In genomic region chr2:28507806-28508764, GRCh38 we compare ENCODE assay signal across 8 cellular contexts. TPM values are rescaled to one million over a fixed set of nuclear protein-coding genes. Genes with fewer than 3 reads are reported as not detected.
DNase-seq lines count a peak whose midpoint lies in the region; ATAC-seq and TF ChIP-seq lines count a peak whose summit lies in the region.

No MANE protein-coding gene starts in this region.

- peaks cover 7% of the 10 kb centered on the region for H3K27me3 ChIP-seq in CD4-positive, CD25-positive, alpha-beta regulatory T cell (ENCODE audit: control insufficient read depth, insufficient read depth, low read length)
- peaks cover 47% of the 10 kb centered on the region for H3K27me3 ChIP-seq in IMR-90 (ENCODE audit: control insufficient read depth, insufficient read depth, low read length)
- no peaks in the 10 kb centered on the region for H3K27me3 ChIP-seq in left lung
- H3K27me3 ChIP-seq in adrenal gland, result no peaks in the 10 kb centered on the region

- no peak overlapping the region for H2AFZ ChIP-seq in IMR-90 (replicated peaks; ENCODE audit: low read length, poor library complexity)

- no peak overlapping the region for H4K8ac ChIP-seq in IMR-90 (ENCODE audit: low read depth in 2 of 2, low read length in 2 of 2)

- no peak for TF ChIP-seq CTCF in IMR-90 (conservative IDR thresholded peaks at IDR 0.05; ENCODE audit: low read depth, low read length)
- no peak for TF ChIP-seq CTCF in left lung (IDR thresholded peaks at IDR 0.05)
- no peak for TF ChIP-seq CTCF in adrenal gland (IDR thresholded peaks at IDR 0.05)

- no peak overlapping the region for H3K4ac ChIP-seq in IMR-90 (ENCODE audit: low read depth, low read length)

- no peak overlapping the region for H3K4me3 Mint-ChIP-seq in CD4-positive, CD25-positive, alpha-beta regulatory T cell

- H2BK20ac ChIP-seq in IMR-90 (ENCODE audit: low read depth, low read length), result no peak overlapping the region

- peaks cover 6% of the 10 kb centered on the region for H3K4me1 ChIP-seq in CD4-positive, CD25-positive, alpha-beta regulatory T cell (ENCODE audit: control insufficient read depth, insufficient read depth, low read length, poor library complexity, severe bottlenecking)
- H3K4me1 ChIP-seq in IMR-90 (ENCODE audit: control insufficient read depth, insufficient read depth, low read length) (no peaks in the 10 kb centered on the region), left lung (no peaks in the 10 kb centered on the region), adrenal gland (replicated peaks in 1 of 2) (peaks cover 0 to 5% of the 10 kb centered on the region in 2 donors)

- peaks cover 9 to 13% of the 10 kb centered on the region in 2 experiments for H3K9me3 ChIP-seq in CD4-positive, CD25-positive, alpha-beta regulatory T cell (ENCODE audit: control insufficient read depth in 2 of 2, low read length in 2 of 2)
- H3K9me3 ChIP-seq in IMR-90 (ENCODE audit: control insufficient read depth, insufficient read depth, low read length) (peaks cover 3% of the 10 kb centered on the region; the same call in 1 of the 2 replicates), left lung (peaks cover 0 to 7% of the 10 kb centered on the region in 2 donors), adrenal gland (replicated peaks in 1 of 3) (no peaks in the 10 kb centered on the region)

- no peak overlapping the region for H3K23ac ChIP-seq in IMR-90 (ENCODE audit: low read depth, low read length)

- H3K27ac ChIP-seq in CD4-positive, CD25-positive, alpha-beta regulatory T cell (ENCODE audit: insufficient read depth, low read length, poor library complexity, severe bottlenecking), result no peak overlapping the region
- H3K27ac ChIP-seq in IMR-90 (ENCODE audit: insufficient read depth, low read length) (no peak overlapping the region), left lung (no peak overlapping the region), adrenal gland (no peak overlapping the region)

- no peaks in the 10 kb centered on the region for H3K79me1 ChIP-seq in IMR-90 (ENCODE audit: low read depth in 1 of 2, low read length in 2 of 2)

- TF ChIP-seq RAD21 in IMR-90 (IDR thresholded peaks at IDR 0.05; ENCODE audit: low read length), result no peak

- H3K36me3 ChIP-seq in CD4-positive, CD25-positive, alpha-beta regulatory T cell (ENCODE audit: control insufficient read depth, insufficient read depth, low read length), result no peaks in the 10 kb centered on the region
- H3K36me3 ChIP-seq in IMR-90 (ENCODE audit: control insufficient read depth, insufficient read depth, low read length) (no peaks in the 10 kb centered on the region), left lung (no peaks in the 10 kb centered on the region), adrenal gland (replicated peaks in 1 of 2) (no peaks in the 10 kb centered on the region)

- peaks cover 32% of the 10 kb centered on the region for H3K27me3 Mint-ChIP-seq in CD4-positive, CD25-positive, alpha-beta regulatory T cell

- DNase-seq in CD4-positive, CD25-positive, alpha-beta regulatory T cell, result peak in 1 of 3 donors; percentile 29
- DNase-seq in IMR-90 (peak; percentile 17), left lung (no peak), DMS 273 treated with DMSO at 0.1 percent for 48 hours (lab: John Stamatoyannopoulos, UW) (no peak), middle frontal gyrus (ENCODE audit: extremely low spot score, low spot score) (no peak), adrenal gland (no peak)
- DNase-seq in activated CD8-positive, alpha-beta memory T cell treated with anti-CD3 and anti-CD28 coated beads, Interleukin-2, amount 50 U/mL, for 48 hours, result peak; percentile 62

- whole genome bisulfite sequencing in IMR-90 (ENCODE audit: extremely low coverage in 2 of 2, insufficient read length in 1 of 2), 2 experiments, result 71% methylated on average over 4 of the region's 6 CpGs; no CpG with 5 or more reads in 1 of the 2 experiments
- 81 to 89% (median 87%) methylated on average over 6 of the region's 6 CpGs for WGBS in adrenal gland, 4 donors

- no peak overlapping the region for H3K4me3 ChIP-seq in CD4-positive, CD25-positive, alpha-beta regulatory T cell (ENCODE audit: low read depth, low read length)
- no peak overlapping the region for H3K4me3 ChIP-seq in IMR-90 (ENCODE audit: insufficient read depth, low read depth, low read length)
- no peak overlapping the region for H3K4me3 ChIP-seq in left lung
- H3K4me3 ChIP-seq in adrenal gland, result no peak overlapping the region

- intact Hi-C loops in IMR-90 (cut with micrococcal nuclease) (no loop called here), left lung (cut with DNase I) (no loop called here), adrenal gland (cut with DNase I) (no loop called here)

- no peak overlapping the region for H2AK5ac ChIP-seq in IMR-90 (ENCODE audit: low read depth, low read length)

- POLR2A ChIA-PET in IMR-90 (lab: Charles Lee; ENCODE audit: unreplicated experiment), result no interaction called here

- H3K4me1 Mint-ChIP-seq in CD4-positive, CD25-positive, alpha-beta regulatory T cell, result peaks cover 0 to 6% (median under 1%) of the 10 kb centered on the region in 4 donors

- H3K9ac ChIP-seq in IMR-90 (ENCODE audit: low read depth, low read length), result no peak overlapping the region

- H3K9me1 ChIP-seq in IMR-90 (ENCODE audit: insufficient read depth, low read length), result no peaks in the 10 kb centered on the region; the same call in 1 of the 2 replicates

- peaks cover 3% of the 10 kb centered on the region for H3K36me3 Mint-ChIP-seq in CD4-positive, CD25-positive, alpha-beta regulatory T cell

- CTCF ChIA-PET in IMR-90 (lab: Yijun Ruan, JAX), result no interaction called here

- no peak overlapping the region for H4K5ac ChIP-seq in IMR-90 (ENCODE audit: low read depth, low read length)

- no peak overlapping the region for H4K91ac ChIP-seq in IMR-90 (ENCODE audit: insufficient read depth, low read depth, low read length)

- H2BK5ac ChIP-seq in IMR-90 (ENCODE audit: low read depth, low read length, poor library complexity, severe bottlenecking), result no peak overlapping the region

- no peak overlapping the region for H3K4me2 ChIP-seq in IMR-90 (ENCODE audit: low read depth, low read length)

- no peak overlapping the region for H3K18ac ChIP-seq in IMR-90 (ENCODE audit: low read depth, low read length)

- in situ Hi-C loops in IMR-90 (cut with MboI; ENCODE audit: low sequenced_read_pairs), result no loop called here

- no peak overlapping the region for H2AK9ac ChIP-seq in IMR-90 (replicated peaks; ENCODE audit: low read depth, low read length, poor library complexity)

- H4K20me1 ChIP-seq in IMR-90 (ENCODE audit: insufficient read depth, low read length), result no peaks in the 10 kb centered on the region

- TF ChIP-seq POLR2A in IMR-90 (IDR thresholded peaks at IDR 0.05; ENCODE audit: low read depth, low read length), result no peak
- TF ChIP-seq POLR2A in adrenal gland (IDR thresholded peaks at IDR 0.05), result no peak

- BruUV-seq in IMR-90 (replicated peaks; lab: Mats Ljungman, UMichigan), result no TSS peak

- H3K9me3 Mint-ChIP-seq in CD4-positive, CD25-positive, alpha-beta regulatory T cell, result peaks cover 0 to 16% (median 4%) of the 10 kb centered on the region in 7 donors

- ATAC-seq in CD4-positive, CD25-positive, alpha-beta regulatory T cell (ENCODE audit: low read depth in 2 of 2), result peak; percentile 78 to 84
- ATAC-seq in IMR-90 (ENCODE audit: low read depth), result no peak
- ATAC-seq in left lung, result peak; percentile 65
- ATAC-seq in GM21381 (IDR thresholded peaks at IDR 0.05; ENCODE audit: unreplicated experiment), result no peak

- H2BK120ac ChIP-seq in IMR-90 (ENCODE audit: low read depth, low read length), result no peak overlapping the region

- no peak overlapping the region for H3K56ac ChIP-seq in IMR-90 (ENCODE audit: extremely low read depth, insufficient read depth, low read length)

- H3K14ac ChIP-seq in IMR-90 (replicated peaks; ENCODE audit: low read depth, low read length), result no peak overlapping the region

- H3K27ac Mint-ChIP-seq in CD4-positive, CD25-positive, alpha-beta regulatory T cell, result peak overlapping the region in 1 of 3 donors; percentile 10

- no peak overlapping the region for H2BK15ac ChIP-seq in IMR-90 (ENCODE audit: low read depth, low read length)

- dilution Hi-C loops in IMR-90 (cut with HindIII; ENCODE audit: low sequenced_read_pairs, unreplicated experiment), result no loop called here

TF ChIP-seq in IMR-90, 13 proteins besides CTCF, POLR2A, EP300 and RAD21:
- TF ChIP-seq USF2 (IDR thresholded peaks at IDR 0.05; ENCODE audit: low read depth, low read length) (peak; percentile 12; the same call in 1 of the 2 replicates), MAZ (IDR thresholded peaks at IDR 0.05; ENCODE audit: borderline replicate concordance, low read depth, low read length) (no peak), BHLHE40 (IDR thresholded peaks at IDR 0.05; ENCODE audit: low read depth, low read length) (peak; percentile 30; the same call in 1 of the 2 replicates)

RNA-seq across cellular contexts. Expression of gene PLB1, which starts 12.2 kb away (rescaled TPM):
- total RNA-seq in CD4-positive, CD25-positive, alpha-beta regulatory T cell, result 2.0 TPM
- 1 to 10 TPM in 1 of 4 donors, under 1 TPM in 3; 0.08 to 2.5 (median 0.87) TPM for polyA plus RNA-seq in CD4-positive, CD25-positive, alpha-beta regulatory T cell
- total RNA-seq in IMR-90 (2012; rRNA removed) (0.90 and 1.4 TPM in 2 replicates), left lung (1 to 10 TPM; 3.6 to 6.8 TPM), adrenal gland (10 to 100 TPM in 3 of 8 donors, 1 to 10 TPM in 5; 1.0 to 33.6 (median 8.1) TPM)
- polyA plus RNA-seq in IMR-90 (2012; rRNA removed) (0.43 and 0.74 TPM in 2 replicates), adrenal gland (10 to 100 TPM in 1 of 3 donors, 1 to 10 TPM in 2; 4.1 to 44.3 (median 7.7) TPM)
- polyA plus RNA-seq in IMR-90 (2012; cell fraction: cytosol; rRNA removed), result 0.09 and 0.34 TPM in 2 replicates
- polyA plus RNA-seq in IMR-90 (2012; cell fraction: nucleus; rRNA removed; ENCODE audit: low replicate concordance), result 2.0 and 4.3 TPM in 2 replicates

Comparison
In these comparisons a context has a peak if more than half of its experiments do, and no peak if none do; other contexts are left out.
1. ATAC-seq: peak in CD4-positive, CD25-positive, alpha-beta regulatory T cell (2 of 2) and left lung (single experiment); none in IMR-90 (single experiment) and GM21381 (single experiment).
2. DNase-seq: peak in IMR-90 (single experiment) and activated CD8-positive, alpha-beta memory T cell treated with anti-CD3 and anti-CD28 coated beads, Interleukin-2, amount 50 U/mL, for 48 hours (single experiment); none in left lung (0 of 2), DMS 273 treated with DMSO at 0.1 percent for 48 hours (single experiment), middle frontal gyrus (single experiment) and adrenal gland (0 of 7).